ENCODE assay signal across 10 cellular contexts in the genomic region with DNA sequence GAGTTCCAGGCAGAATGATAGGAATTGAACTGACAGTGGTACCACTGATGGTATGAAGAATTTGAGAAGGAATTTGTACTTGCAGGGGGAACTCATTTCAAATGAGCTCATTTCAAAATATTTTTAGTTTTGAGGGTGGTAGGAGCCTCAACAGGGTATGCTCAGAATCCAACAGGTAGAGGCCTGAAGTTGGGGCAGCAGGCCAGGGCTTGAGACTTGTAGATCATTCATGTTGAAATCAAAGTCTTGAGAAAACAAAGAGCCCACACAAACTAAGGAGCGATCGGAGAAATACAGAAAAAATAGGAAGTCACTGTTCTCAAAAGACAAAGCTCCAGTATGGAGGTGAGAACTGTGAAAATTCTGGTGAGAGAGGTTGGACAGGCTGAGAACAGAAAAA. TPM values are rescaled to one million over a fixed set of nuclear protein-coding genes. Genes with fewer than 3 reads are reported as not detected.
DNase-seq lines count a peak whose midpoint lies in the region; ATAC-seq and TF ChIP-seq lines count a peak whose summit lies in the region.
"Had no signal": no experiment of that assay in that cellular context is flagged by ENCODE, and none has a peak within 500 bp of the region (broad histone marks: within the 10 kb centered on the region; RNA-seq: fewer than 3 reads in every experiment).

No MANE protein-coding gene starts in this region.

- CTCF ChIA-PET in MCF 10A (lab: Yijun Ruan, JAX), result interaction anchor here (0.7 to 0.8 kb wide), 2 partner anchors 44 to 214 kb away, joined by 3 read pairs; no protein-coding TSS in a partner anchor

- H3K4me3 ChIP-seq in HUES64 (ENCODE audit: low read length), result peak overlapping the region; percentile 98

- no peaks in the 10 kb centered on the region for H3K9me3 Mint-ChIP-seq in MCF 10A (ENCODE audit: unreplicated experiment)
- no peaks in the 10 kb centered on the region for H3K9me3 Mint-ChIP-seq in naive thymus-derived CD8-positive, alpha-beta T cell

- no peaks in the 10 kb centered on the region for H3K36me3 Mint-ChIP-seq in MCF 10A (ENCODE audit: insufficient read depth, unreplicated experiment)
- no peaks in the 10 kb centered on the region for H3K36me3 Mint-ChIP-seq in naive thymus-derived CD8-positive, alpha-beta T cell

- no peak for TF ChIP-seq CTCF in MCF 10A (IDR thresholded peaks at IDR 0.05; ENCODE audit: unreplicated experiment)

- peak overlapping the region; percentile 83 for H3K4me3 Mint-ChIP-seq in MCF 10A (ENCODE audit: unreplicated experiment)
- H3K4me3 Mint-ChIP-seq in naive thymus-derived CD8-positive, alpha-beta T cell, result peak overlapping the region; percentile 81 to 94 (median 90)

- no TSS peak for BruUV-seq in MCF 10A (replicated peaks; lab: Mats Ljungman, UMichigan)

- DNase-seq in CD1c-positive myeloid dendritic cell (ENCODE audit: extremely low spot score) (peak; percentile 18), MCF 10A (ENCODE audit: unreplicated experiment) (no peak), Kasumi-1 (lab: John Stamatoyannopoulos, UW) (no peak), GDM1 (lab: John Stamatoyannopoulos, UW) (no peak)
- no peak for DNase-seq in naive thymus-derived CD8-positive, alpha-beta T cell
- DNase-seq: H7, left colon had no signal

- 89% methylated on average over 2 of the region's 2 CpGs for whole genome bisulfite sequencing in HUES64

- peaks cover 34% of the 10 kb centered on the region for H3K27me3 Mint-ChIP-seq in MCF 10A (ENCODE audit: insufficient read depth, unreplicated experiment)
- no peaks in the 10 kb centered on the region for H3K27me3 Mint-ChIP-seq in naive thymus-derived CD8-positive, alpha-beta T cell

- H3K4me1 Mint-ChIP-seq in MCF 10A (ENCODE audit: insufficient read depth, unreplicated experiment), result peaks cover 6% of the 10 kb centered on the region
- H3K4me1 Mint-ChIP-seq in naive thymus-derived CD8-positive, alpha-beta T cell, result peaks cover 37 to 67% (median 57%) of the 10 kb centered on the region in 4 donors

- intact Hi-C loops in MCF 10A (cut with micrococcal nuclease), result no loop called here

- no peaks in the 10 kb centered on the region for H3K9me3 ChIP-seq in HUES64 (ENCODE audit: insufficient read depth, low read depth, low read length)

- POLR2A ChIA-PET in MCF 10A (lab: Yijun Ruan, JAX), result interaction anchor here (3.5 kb wide), 1 partner anchor 10 kb away, joined by 35 read pairs; the partner anchor contains the start of gene MMGT1
- POLR2A ChIA-PET in naive thymus-derived CD8-positive, alpha-beta T cell (lab: Charles Lee), result interaction anchor here (0.6 to 3.8 kb wide), 2 partner anchors 10 to 20 kb away, joined by 3 to 32 read pairs; partner anchors contain the start of gene MMGT1

- H3K27ac ChIP-seq in HUES64 (ENCODE audit: low read depth, low read length), result no peak overlapping the region

- no peaks in the 10 kb centered on the region for H3K36me3 ChIP-seq in HUES64 (ENCODE audit: insufficient read depth, low read length)

- peak overlapping the region; percentile 17 for H3K27ac Mint-ChIP-seq in MCF 10A (ENCODE audit: low read depth, unreplicated experiment)
- peak overlapping the region; percentile 72 to 96 (median 90) for H3K27ac Mint-ChIP-seq in naive thymus-derived CD8-positive, alpha-beta T cell

- H3K4me1 ChIP-seq in HUES64 (ENCODE audit: insufficient read depth, low read length), result 0 out of 2 replicates have a peak, but pooled peaks cover 5% of the 10 kb centered on the region

- ATAC-seq in naive thymus-derived CD8-positive, alpha-beta T cell, result no peak
- no peak for ATAC-seq in HG03175 (IDR thresholded peaks at IDR 0.05; ENCODE audit: unreplicated experiment)
- ATAC-seq in HG02642 (IDR thresholded peaks at IDR 0.05; ENCODE audit: poor library complexity, unreplicated experiment), result no peak

- H3K27me3 ChIP-seq in HUES64 (ENCODE audit: insufficient read depth, low read length), result no peaks in the 10 kb centered on the region

- peak overlapping the region; percentile 70; the same call in 1 of the 2 replicates for H3K9ac ChIP-seq in HUES64 (ENCODE audit: low read depth, low read length)

RNA-seq across cellular contexts. Expression of gene SLC9A6, which starts 1.0 kb away (rescaled TPM):
- polyA plus RNA-seq in HUES64 (2013, experiment 1 of 2), result 8.7 TPM
- polyA plus RNA-seq in HUES64 (2013, experiment 2 of 2), result 8.7 TPM
- total RNA-seq in MCF 10A (2022), result 8.1 and 10.7 TPM in 2 replicates
- 10 to 100 TPM; 16.3 to 18.6 TPM for total RNA-seq in naive thymus-derived CD8-positive, alpha-beta T cell
- 10 to 100 TPM; 14.4 to 18.3 (median 17.1) TPM for polyA plus RNA-seq in naive thymus-derived CD8-positive, alpha-beta T cell

RNA-seq across cellular contexts. Expression of gene MMGT1, which starts 10.4 kb away (rescaled TPM):
- 14.8 TPM for polyA plus RNA-seq in HUES64 (2013, experiment 1 of 2)
- polyA plus RNA-seq in HUES64 (2013, experiment 2 of 2), result 17.1 TPM
- 24.1 and 27.7 TPM in 2 replicates for total RNA-seq in MCF 10A (2022)
- total RNA-seq in naive thymus-derived CD8-positive, alpha-beta T cell, result 10 to 100 TPM; 24.8 to 25.3 TPM
- 1 to 10 TPM; 6.9 to 8.3 (median 7.7) TPM for polyA plus RNA-seq in naive thymus-derived CD8-positive, alpha-beta T cell
